In genomic region chr2:1518501-1518821, GRCh38 we compare ENCODE assay signal across 15 cellular contexts.
DNase-seq lines count a peak whose midpoint lies in the region; ATAC-seq and TF ChIP-seq lines count a peak whose summit lies in the region.
"Had no signal": no experiment of that assay in that cellular context is flagged by ENCODE, and none has a peak within 500 bp of the region (broad histone marks: within the 10 kb centered on the region; RNA-seq: fewer than 3 reads in every experiment).

No MANE protein-coding gene starts in this region.

- TF ChIP-seq POLR2A in heart left ventricle (IDR thresholded peaks at IDR 0.05), result no peak

- H3K4me1 Mint-ChIP-seq in activated T-helper 17 cell treated with anti-CD3 and anti-CD28 coated beads, Interleukin-2, amount 50 U/mL, for 72 hours, result peaks cover 20% of the 10 kb centered on the region
- H3K4me1 Mint-ChIP-seq in stimulated activated effector memory CD8-positive, alpha-beta T cell treated with anti-CD3 and anti-CD28 coated beads, Interleukin-12 subunit alpha, Interleukin-12 subunit beta, amount 100 ng/mL, for 72 hours, result peaks cover 6% of the 10 kb centered on the region

- H3K36me3 ChIP-seq in heart left ventricle, result no peaks in the 10 kb centered on the region
- no peaks in the 10 kb centered on the region for H3K36me3 ChIP-seq in KOPT-K1 (ENCODE audit: insufficient read depth, low read length)
- H3K36me3 ChIP-seq: pancreas had no signal

- ATAC-seq in heart left ventricle (no peak), left ventricle myocardium superior (no peak), HG03460 (IDR thresholded peaks at IDR 0.05; ENCODE audit: unreplicated experiment) (no peak)
- peak; percentile 85 for ATAC-seq in activated T-helper 17 cell treated with anti-CD3 and anti-CD28 coated beads, Interleukin-2, amount 50 U/mL, for 72 hours (replicated peaks)
- peak; percentile 48 for ATAC-seq in stimulated activated effector memory CD8-positive, alpha-beta T cell treated with anti-CD3 and anti-CD28 coated beads, Interleukin-12 subunit alpha, Interleukin-12 subunit beta, amount 100 ng/mL, for 72 hours
- ATAC-seq: pancreas, SK-N-SH treated with all-trans-retinoic acid at 6 μM for 48 hours had no signal

- no peak for DNase-seq in heart left ventricle
- no peak for DNase-seq in left ventricle myocardium superior
- DNase-seq in stimulated activated effector memory CD8-positive, alpha-beta T cell treated with anti-CD3 and anti-CD28 coated beads, Interleukin-12 subunit alpha, Interleukin-12 subunit beta, amount 100 ng/mL, for 72 hours (ENCODE audit: low spot score in 2 of 2), result no peak
- DNase-seq in HuH-7.5 (ENCODE audit: low spot score), result no peak
- no peak for DNase-seq in D341Med (ENCODE audit: low spot score)
- DNase-seq: DMS53, foreskin fibroblast, HCEC 1CT, MM.1S, trophoblast cell had no signal

- H3K9me3 ChIP-seq in heart left ventricle (no peaks in the 10 kb centered on the region), KOPT-K1 (ENCODE audit: insufficient read depth, low read length, poor library complexity, severe bottlenecking) (no peaks in the 10 kb centered on the region)
- H3K9me3 ChIP-seq: pancreas had no signal

- peak overlapping the region; percentile 43 for H3K4me3 Mint-ChIP-seq in activated T-helper 17 cell treated with anti-CD3 and anti-CD28 coated beads, Interleukin-2, amount 50 U/mL, for 72 hours
- no peak overlapping the region for H3K4me3 Mint-ChIP-seq in stimulated activated effector memory CD8-positive, alpha-beta T cell treated with anti-CD3 and anti-CD28 coated beads, Interleukin-12 subunit alpha, Interleukin-12 subunit beta, amount 100 ng/mL, for 72 hours

- peaks cover 0 to 9% (median 2%) of the 10 kb centered on the region in 12 donors for H3K4me1 ChIP-seq in heart left ventricle
- H3K4me1 ChIP-seq: pancreas had no signal

- peak overlapping the region; percentile 84 for H3K27ac Mint-ChIP-seq in activated T-helper 17 cell treated with anti-CD3 and anti-CD28 coated beads, Interleukin-2, amount 50 U/mL, for 72 hours
- no peak overlapping the region for H3K27ac Mint-ChIP-seq in stimulated activated effector memory CD8-positive, alpha-beta T cell treated with anti-CD3 and anti-CD28 coated beads, Interleukin-12 subunit alpha, Interleukin-12 subunit beta, amount 100 ng/mL, for 72 hours

- peak overlapping the region in 7 of 12 donors; percentile 14 to 68 (median 36) for H3K27ac ChIP-seq in heart left ventricle
- H3K27ac ChIP-seq in KOPT-K1 (ENCODE audit: low read depth, low read length, poor library complexity, severe bottlenecking), result peak overlapping the region; percentile 92
- H3K27ac ChIP-seq: pancreas had no signal

- 77 to 96% (median 90%) methylated on average over 2 of the region's 2 CpGs for WGBS in heart left ventricle, 4 donors

- no peak overlapping the region for H3K4me3 ChIP-seq in heart left ventricle
- H3K4me3 ChIP-seq: pancreas had no signal

- no peaks in the 10 kb centered on the region for H3K27me3 Mint-ChIP-seq in activated T-helper 17 cell treated with anti-CD3 and anti-CD28 coated beads, Interleukin-2, amount 50 U/mL, for 72 hours

- no peaks in the 10 kb centered on the region for H3K9me3 Mint-ChIP-seq in activated T-helper 17 cell treated with anti-CD3 and anti-CD28 coated beads, Interleukin-2, amount 50 U/mL, for 72 hours
- H3K9me3 Mint-ChIP-seq in stimulated activated effector memory CD8-positive, alpha-beta T cell treated with anti-CD3 and anti-CD28 coated beads, Interleukin-12 subunit alpha, Interleukin-12 subunit beta, amount 100 ng/mL, for 72 hours, result no peaks in the 10 kb centered on the region

- H3K36me3 Mint-ChIP-seq in activated T-helper 17 cell treated with anti-CD3 and anti-CD28 coated beads, Interleukin-2, amount 50 U/mL, for 72 hours (ENCODE audit: low read depth), result no peaks in the 10 kb centered on the region
- H3K36me3 Mint-ChIP-seq in stimulated activated effector memory CD8-positive, alpha-beta T cell treated with anti-CD3 and anti-CD28 coated beads, Interleukin-12 subunit alpha, Interleukin-12 subunit beta, amount 100 ng/mL, for 72 hours, result no peaks in the 10 kb centered on the region

- H3K27me3 ChIP-seq in heart left ventricle, result no peaks in the 10 kb centered on the region
- H3K27me3 ChIP-seq: pancreas had no signal

- intact Hi-C loops in heart left ventricle (cut with DNase I) (no loop called here), left ventricle myocardium superior (cut with micrococcal nuclease) (no loop called here)

- no peak for TF ChIP-seq CTCF in heart left ventricle (IDR thresholded peaks at IDR 0.05)

Comparison
In these comparisons a context has a peak if more than half of its experiments do, and no peak if none do; other contexts are left out.
1. ATAC-seq: peak in activated T-helper 17 cell treated with anti-CD3 and anti-CD28 coated beads, Interleukin-2, amount 50 U/mL, for 72 hours (single experiment) and stimulated activated effector memory CD8-positive, alpha-beta T cell treated with anti-CD3 and anti-CD28 coated beads, Interleukin-12 subunit alpha, Interleukin-12 subunit beta, amount 100 ng/mL, for 72 hours (single experiment); none in heart left ventricle (0 of 4), left ventricle myocardium superior (single experiment) and HG03460 (single experiment).